28 cellular contexts compared by ENCODE assay signal in the genomic region with DNA sequence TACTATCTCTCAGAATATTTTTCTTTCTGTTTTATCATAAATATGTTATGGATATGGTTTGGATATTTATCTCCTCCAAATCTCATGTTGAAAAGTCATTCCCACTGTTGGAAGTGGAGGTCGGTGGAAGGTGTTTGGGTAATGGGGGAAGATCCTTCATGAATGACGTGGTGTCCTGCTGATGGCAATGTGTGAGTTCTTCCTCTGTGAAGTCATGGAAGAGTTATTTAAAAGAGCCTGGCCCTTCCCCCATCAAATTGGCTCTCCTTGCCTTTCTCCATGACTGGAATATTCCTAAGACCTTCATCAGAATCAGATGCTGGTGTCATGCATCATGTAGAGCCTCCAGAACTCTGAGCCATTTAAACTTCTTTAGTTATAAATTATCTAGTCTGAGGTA.
"Had no signal": no experiment of that assay in that cellular context is flagged by ENCODE, and none has a peak within 500 bp of the region (broad histone marks: within the 10 kb centered on the region; RNA-seq: fewer than 3 reads in every experiment).

No MANE protein-coding gene starts in this region.

- H3K36me3 ChIP-seq: adrenal gland, breast epithelium, cardiac muscle cell, colonic mucosa had no signal

- H3K4me3 ChIP-seq: adrenal gland, breast epithelium, cardiac muscle cell, colonic mucosa, dorsolateral prefrontal cortex had no signal

- H3K27me3 ChIP-seq: adrenal gland, breast epithelium, cardiac muscle cell, colonic mucosa, dorsolateral prefrontal cortex had no signal

- DNase-seq: activated CD4-positive, alpha-beta memory T cell treated with anti-CD3 and anti-CD28 coated beads, Interleukin-2, amount 10 ng/mL, durations not matched to agents 7 days and 5 days; activated CD4-positive, alpha-beta T cell treated with anti-CD3 and anti-CD28 coated beads for 1 hour; activated CD4-positive, alpha-beta T cell treated with anti-CD3 and anti-CD28 coated beads for 4 hours; activated CD4-positive, alpha-beta T cell treated with anti-CD3 and anti-CD28 coated beads, Interleukin-2, amount 10 ng/mL, durations not matched to agents 7 days and 5 days; activated CD4-positive, alpha-beta T cell treated with anti-CD3 and anti-CD28 coated beads, Interleukin-2, amount 50 U/mL, for 4 hours; activated effector memory CD4-positive, alpha-beta T cell treated with Interleukin-2 at 50 U/mL for 16 hours; activated naive CD4-positive, alpha-beta T cell treated with anti-CD3 and anti-CD28 coated beads for 36 hours; activated naive CD8-positive, alpha-beta T cell treated with anti-CD3 and anti-CD28 coated beads for 36 hours; activated naive CD8-positive, alpha-beta T cell treated with anti-CD3 and anti-CD28 coated beads, Interleukin-2, amount 50 U/mL, for 24 hours; activated T-cell treated with anti-CD3 and anti-CD28 coated beads, Interleukin-2, amount 50 U/mL, for 4 hours; adrenal gland; amygdala; aorta; central memory CD4-positive, alpha-beta T cell; cerebellar nuclear complex; colonic mucosa; dorsolateral prefrontal cortex; effector memory CD4-positive, alpha-beta T cell; endodermal cell; foreskin fibroblast; head of caudate nucleus; T-helper 2 cell had no signal

- H3K27ac ChIP-seq: adrenal gland, breast epithelium, cardiac muscle cell, colonic mucosa, dorsolateral prefrontal cortex, VCaP had no signal

- H3K9me3 ChIP-seq: adrenal gland, breast epithelium, colonic mucosa had no signal

- H3K4me1 ChIP-seq: adrenal gland, breast epithelium, colonic mucosa had no signal

- ATAC-seq: activated naive CD8-positive, alpha-beta T cell treated with anti-CD3 and anti-CD28 coated beads, Interleukin-2, amount 50 U/mL, for 24 hours; activated T-cell treated with anti-CD3 and anti-CD28 coated beads, Interleukin-2, amount 50 U/mL, for 4 hours; activated T-helper 17 cell treated with anti-CD3 and anti-CD28 coated beads, Interleukin-2, amount 50 U/mL, for 72 hours; esophagus mucosa; WTC11 had no signal
